ENCODE assay signal across 8 cellular contexts in genomic region chr17:5282639-5283217, GRCh38. TPM values are rescaled to one million over a fixed set of nuclear protein-coding genes. Genes with fewer than 3 reads are reported as not detected.
A peak's percentile ranks its signal among the peaks of the same experiment; 100 is the strongest.
DNase-seq lines count a peak whose midpoint lies in the region; ATAC-seq and TF ChIP-seq lines count a peak whose summit lies in the region.

No MANE protein-coding gene starts in this region.

- H3K4me3 ChIP-seq in Karpas-422 (ENCODE audit: low read length) (peak overlapping the region; percentile 99), foreskin fibroblast (ENCODE audit: low read depth in 1 of 2, low read length in 2 of 2) (peak overlapping the region; percentile 76 to 90), uterus (peak overlapping the region; percentile 55 to 96)

- peaks cover 52% of the 10 kb centered on the region for H3K79me2 ChIP-seq in Karpas-422 (ENCODE audit: low read length)

- DNase-seq in Karpas-422 (peak; percentile 67), activated T-cell treated with anti-CD3 and anti-CD28 coated beads for 4 hours (peak; percentile 63), foreskin fibroblast (peak in 1 of 2 donors; percentile 52), pons (ENCODE audit: low spot score) (peak; percentile 26), uterus (peak; percentile 22 to 31), DMS153 treated with DMSO at 0.1 percent for 48 hours (lab: John Stamatoyannopoulos, UW; ENCODE audit: unreplicated experiment) (no peak)

- peaks cover 38% of the 10 kb centered on the region for H3K4me1 ChIP-seq in Karpas-422 (ENCODE audit: low read length)
- H3K4me1 ChIP-seq in uterus: peaks cover 6 to 8% of the 10 kb centered on the region in 2 donors

- H3K9me2 ChIP-seq in Karpas-422 (replicated peaks; ENCODE audit: insufficient read depth, low read length): no peaks in the 10 kb centered on the region

- peaks cover 26% of the 10 kb centered on the region; the same call in 1 of the 2 replicates for H4K20me1 ChIP-seq in Karpas-422 (ENCODE audit: insufficient read depth, low read depth, low read length)

- intact Hi-C loops in uterus (cut with DNase I; ENCODE audit: low total_unique reads): no loop called here

- no peak overlapping the region for H2AFZ ChIP-seq in Karpas-422 (ENCODE audit: low read length)

- no peak for TF ChIP-seq POLR2A in uterus (IDR thresholded peaks at IDR 0.05)

- H3K9me3 ChIP-seq in Karpas-422 (ENCODE audit: low read length): no peaks in the 10 kb centered on the region
- H3K9me3 ChIP-seq in uterus: no peaks in the 10 kb centered on the region

- peak overlapping the region; percentile 88 for H3K9ac ChIP-seq in Karpas-422 (ENCODE audit: low read length)

- ATAC-seq in GM19324 (IDR thresholded peaks at IDR 0.05; ENCODE audit: low FRiP score, unreplicated experiment) (peak; percentile 32), GM19463 (IDR thresholded peaks at IDR 0.05; ENCODE audit: unreplicated experiment) (no peak)

- H3K27me3 ChIP-seq in Karpas-422 (ENCODE audit: low read length) (no peaks in the 10 kb centered on the region), uterus (no peaks in the 10 kb centered on the region)

- peak overlapping the region; percentile 43 for H3K27ac ChIP-seq in Karpas-422 (ENCODE audit: low read length)
- peak overlapping the region; percentile 21 to 92 for H3K27ac ChIP-seq in uterus

- H3K4me2 ChIP-seq in Karpas-422 (ENCODE audit: low read depth, low read length, poor library complexity, severe bottlenecking): peak overlapping the region; percentile 96

- TF ChIP-seq CTCF in foreskin fibroblast (IDR thresholded peaks at IDR 0.05; ENCODE audit: low read depth, low read length) (no peak), uterus (IDR thresholded peaks at IDR 0.05) (no peak)

- peaks cover 14% of the 10 kb centered on the region for H3K36me3 ChIP-seq in Karpas-422 (ENCODE audit: insufficient read depth, low read length)
- no peaks in the 10 kb centered on the region for H3K36me3 ChIP-seq in uterus

RNA-seq across cellular contexts. Expression of gene RABEP1, which starts 0.6 kb away (rescaled TPM):
- total RNA-seq in Karpas-422 (2014; rRNA removed; shearing (Covaris generic); ENCODE audit: low replicate concordance): 16.2 and 20.3 TPM in 2 replicates
- total RNA-seq in uterus: 10 to 100 TPM; 14.9 to 59.7 (median 38.8) TPM

RNA-seq across cellular contexts. Expression of gene SCIMP, which starts 48.1 kb away (rescaled TPM):
- 0.67 TPM in 1 of 2 replicates, not detected in the other for total RNA-seq in Karpas-422 (2014; rRNA removed; shearing (Covaris generic); ENCODE audit: low replicate concordance)
- total RNA-seq in uterus: under 1 TPM in 2 of 4 donors, not detected in 2; 0.62 to 0.91 TPM
